ENCODE assay signal across 8 cellular contexts in the genomic region with DNA sequence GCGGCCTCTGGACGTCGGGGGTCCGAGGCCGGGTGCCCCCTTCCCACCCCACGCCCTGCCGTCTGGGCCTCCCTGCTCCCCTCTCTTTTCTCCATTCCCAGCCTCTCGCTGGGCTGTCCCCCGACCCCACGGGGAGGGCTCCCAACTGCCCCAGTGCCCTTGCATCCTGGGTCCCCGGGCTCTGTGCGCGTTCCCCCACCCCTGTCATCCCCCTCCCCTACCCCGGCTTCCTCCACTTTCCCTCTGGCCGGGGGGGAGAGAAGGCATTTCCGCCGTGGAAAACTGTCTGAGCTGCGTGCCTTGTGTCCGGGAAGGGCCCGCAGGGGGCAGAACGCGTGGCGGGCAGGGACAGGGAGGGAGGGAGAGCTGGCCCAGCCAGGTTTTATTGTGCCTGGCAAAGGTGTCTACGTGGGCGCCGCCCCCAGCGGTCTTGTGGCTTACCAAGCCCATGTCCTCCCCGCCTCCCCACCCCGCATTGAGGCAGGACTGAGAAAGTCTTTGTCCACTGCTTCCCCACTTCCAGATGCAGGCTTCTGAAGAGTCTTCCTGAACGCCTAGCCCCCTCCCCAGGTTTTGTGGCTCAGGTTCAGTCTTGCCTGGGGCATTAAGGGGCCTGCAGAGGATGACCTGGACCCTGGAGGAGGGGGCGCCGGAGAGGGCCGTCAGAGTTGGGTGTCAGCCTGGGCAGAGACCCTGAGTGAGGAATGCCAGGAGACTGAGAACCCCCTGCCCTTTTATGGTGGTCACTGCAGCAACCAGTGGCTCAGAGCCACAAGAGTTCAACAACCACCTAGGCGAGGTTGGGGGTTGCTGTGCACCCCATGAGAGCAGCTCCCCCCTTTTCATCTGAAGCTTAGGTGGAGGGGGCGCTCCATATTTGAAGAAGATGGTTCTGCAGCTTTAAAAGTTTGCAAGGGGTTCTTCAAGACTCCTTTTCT. TPM values are rescaled to one million over a fixed set of nuclear protein-coding genes. Genes with fewer than 3 reads are reported as not detected.
DNase-seq lines count a peak whose midpoint lies in the region; ATAC-seq and TF ChIP-seq lines count a peak whose summit lies in the region.

No MANE protein-coding gene starts in this region.

- peak; percentile 39 for DNase-seq in ELR (ENCODE audit: low read depth)
- DNase-seq in NCI-H2227 (lab: John Stamatoyannopoulos, UW; ENCODE audit: unreplicated experiment) = peak; percentile 42
- peak; percentile 15 to 26 for DNase-seq in T47D (ENCODE audit: low read depth in 1 of 2, low spot score in 1 of 2)
- peak; percentile 81 for DNase-seq in left kidney (ENCODE audit: low read depth, low spot score)
- DNase-seq in suprapubic skin (ENCODE audit: low spot score in 2 of 2) = no peak
- no peak for DNase-seq in GM19240 (ENCODE audit: insufficient read length, low spot score)

- H3K9me3 ChIP-seq in suprapubic skin = no peaks in the 10 kb centered on the region

- in situ Hi-C loops in T47D (cut with HindIII; ENCODE audit: low pct_unique_long_range_greater_than_20kb, low sequenced_read_pairs) = no loop called here

- H3K27me3 ChIP-seq in suprapubic skin = peaks cover 17% of the 10 kb centered on the region

- no peak overlapping the region for H3K27ac ChIP-seq in suprapubic skin

- H3K36me3 ChIP-seq in suprapubic skin = no peaks in the 10 kb centered on the region

- peak overlapping the region; percentile 67 for H3K4me3 ChIP-seq in suprapubic skin

- no peak for TF ChIP-seq EP300 in suprapubic skin (IDR thresholded peaks at IDR 0.05)

- peaks cover 37% of the 10 kb centered on the region for H3K4me1 ChIP-seq in suprapubic skin

- TF ChIP-seq CTCF in suprapubic skin (IDR thresholded peaks at IDR 0.05) = no peak

- WGBS in suprapubic skin = 23% methylated on average over 35 of the region's 35 CpGs

- TF ChIP-seq POLR2A in suprapubic skin (IDR thresholded peaks at IDR 0.05) = no peak

- ATAC-seq in GM21786 (IDR thresholded peaks at IDR 0.05; ENCODE audit: unreplicated experiment) = no peak
- ATAC-seq in GM19452 (IDR thresholded peaks at IDR 0.05; ENCODE audit: unreplicated experiment) = no peak

RNA-seq across cellular contexts. Expression of gene ITM2C, which starts 1.3 kb away (rescaled TPM):
- 10 to 100 TPM in 3 of 4 donors, 1 to 10 TPM in 1; 9.0 to 17.9 (median 11.4) TPM for total RNA-seq in suprapubic skin

RNA-seq across cellular contexts. Expression of gene GPR55, which starts 59.0 kb away (rescaled TPM):
- total RNA-seq in suprapubic skin = 1 to 10 TPM in 1 of 4 donors, under 1 TPM in 1, not detected in 2; 0.72 to 1.2 TPM

Comparison
In these comparisons a context has a peak if more than half of its experiments do, and no peak if none do; other contexts are left out.
1. DNase-seq: peak in ELR (single experiment), NCI-H2227 (single experiment), T47D (2 of 2) and left kidney (single experiment); none in suprapubic skin (0 of 2) and GM19240 (single experiment).